Comparison of ENCODE assay signal across 9 cellular contexts in genomic region chr3:45993421-45994027, GRCh38. TPM values are rescaled to one million over a fixed set of nuclear protein-coding genes. Genes with fewer than 3 reads are reported as not detected.
DNase-seq lines count a peak whose midpoint lies in the region; ATAC-seq and TF ChIP-seq lines count a peak whose summit lies in the region.
"Had no signal": no experiment of that assay in that cellular context is flagged by ENCODE, and none has a peak within 500 bp of the region (broad histone marks: within the 10 kb centered on the region; RNA-seq: fewer than 3 reads in every experiment).

No MANE protein-coding gene starts in this region.

- H3K27me3 ChIP-seq in SK-N-SH (ENCODE audit: insufficient read depth) (no peaks in the 10 kb centered on the region; the same call in 1 of the 2 replicates), colonic mucosa (no peaks in the 10 kb centered on the region)

- DNase-seq in SK-N-SH (no peak), OCI-LY7 (ENCODE audit: low spot score) (no peak), colonic mucosa (no peak), hippocampal formation (lab: John Stamatoyannopoulos, UW) (no peak)
- peak in 1 of 2 donors; percentile 65 for DNase-seq in stimulated activated effector memory CD8-positive, alpha-beta T cell treated with anti-CD3 and anti-CD28 coated beads, Interleukin-12 subunit alpha, Interleukin-12 subunit beta, amount 100 ng/mL, for 72 hours (ENCODE audit: low spot score in 2 of 2)

- H3K4me3 Mint-ChIP-seq in stimulated activated effector memory CD8-positive, alpha-beta T cell treated with anti-CD3 and anti-CD28 coated beads, Interleukin-12 subunit alpha, Interleukin-12 subunit beta, amount 100 ng/mL, for 72 hours = peak overlapping the region; percentile 77

- no peaks in the 10 kb centered on the region for H3K36me3 ChIP-seq in SK-N-SH (replicated peaks in 1 of 2; ENCODE audit: control insufficient read depth in 1 of 2, insufficient read depth in 2 of 2, low read length in 1 of 2)
- no peaks in the 10 kb centered on the region for H3K36me3 ChIP-seq in OCI-LY7 (ENCODE audit: insufficient read depth, low read length)
- no peaks in the 10 kb centered on the region for H3K36me3 ChIP-seq in colonic mucosa

- no TSS peak for BruUV-seq in OCI-LY7 (replicated peaks; lab: Mats Ljungman, UMichigan)

- H3K79me2 ChIP-seq in SK-N-SH (ENCODE audit: insufficient read depth) (peaks cover 13% of the 10 kb centered on the region; the same call in 1 of the 2 replicates), OCI-LY7 (ENCODE audit: insufficient read depth, low read depth, low read length) (peaks cover 23% of the 10 kb centered on the region; the same call in 1 of the 2 replicates)

- H3K4me1 Mint-ChIP-seq in stimulated activated effector memory CD8-positive, alpha-beta T cell treated with anti-CD3 and anti-CD28 coated beads, Interleukin-12 subunit alpha, Interleukin-12 subunit beta, amount 100 ng/mL, for 72 hours = peaks cover 68% of the 10 kb centered on the region

- CTCF ChIA-PET in SK-N-SH (lab: Yijun Ruan, JAX) = interaction anchor here (0.5 to 1.7 kb wide), 3 partner anchors 10 to 232 kb away, joined by 3 to 5 read pairs (median 3); no protein-coding TSS in a partner anchor
- CTCF ChIA-PET in OCI-LY7 (lab: Charles Lee; ENCODE audit: unreplicated experiment) = interaction anchor here (0.5 to 1.2 kb wide), 3 partner anchors 83 to 342 kb away, joined by 3 to 10 read pairs (median 4); no protein-coding TSS in a partner anchor

- intact Hi-C loops in OCI-LY7 (cut with micrococcal nuclease; ENCODE audit: unreplicated experiment) (no loop called here), colonic mucosa (cut with DNase I) (no loop called here)

- H3K36me3 Mint-ChIP-seq in stimulated activated effector memory CD8-positive, alpha-beta T cell treated with anti-CD3 and anti-CD28 coated beads, Interleukin-12 subunit alpha, Interleukin-12 subunit beta, amount 100 ng/mL, for 72 hours = peaks cover 8% of the 10 kb centered on the region

- H3K4me2 ChIP-seq in SK-N-SH = peak overlapping the region; percentile 26; the same call in 1 of the 2 replicates
- H3K4me2 ChIP-seq in OCI-LY7 (ENCODE audit: low read length) = peak overlapping the region; percentile 91

- ATAC-seq in SK-N-SH treated with all-trans-retinoic acid at 6 μM for 48 hours (no peak), GM21825 (IDR thresholded peaks at IDR 0.05; ENCODE audit: unreplicated experiment) (no peak), HG03439 (IDR thresholded peaks at IDR 0.05; ENCODE audit: unreplicated experiment) (no peak)
- ATAC-seq in stimulated activated effector memory CD8-positive, alpha-beta T cell treated with anti-CD3 and anti-CD28 coated beads, Interleukin-12 subunit alpha, Interleukin-12 subunit beta, amount 100 ng/mL, for 72 hours = peak; percentile 70

- peak overlapping the region; percentile 93 for H3K27ac Mint-ChIP-seq in stimulated activated effector memory CD8-positive, alpha-beta T cell treated with anti-CD3 and anti-CD28 coated beads, Interleukin-12 subunit alpha, Interleukin-12 subunit beta, amount 100 ng/mL, for 72 hours

- H3K4me3 ChIP-seq in SK-N-SH (ENCODE audit: low read depth in 2 of 2, low read length in 1 of 2) (no peak overlapping the region), OCI-LY7 (ENCODE audit: low read depth, low read length, poor library complexity, severe bottlenecking) (no peak overlapping the region), colonic mucosa (no peak overlapping the region)

- no peak overlapping the region for H3K9ac ChIP-seq in SK-N-SH
- no peak overlapping the region for H3K9ac ChIP-seq in colonic mucosa (ENCODE audit: low read depth in 2 of 2, low read length in 2 of 2)

- no peak for TF ChIP-seq EP300 in SK-N-SH (IDR thresholded peaks at IDR 0.05; ENCODE audit: borderline replicate concordance in 1 of 2, low read depth in 1 of 2, low read length in 1 of 2)

- no peaks in the 10 kb centered on the region for H4K20me1 ChIP-seq in SK-N-SH (ENCODE audit: insufficient read depth)
- no peaks in the 10 kb centered on the region for H4K20me1 ChIP-seq in OCI-LY7 (ENCODE audit: insufficient read depth, low read length)

- no peaks in the 10 kb centered on the region for H3K9me3 ChIP-seq in SK-N-SH
- H3K9me3 ChIP-seq in OCI-LY7 (ENCODE audit: low read length) = no peaks in the 10 kb centered on the region
- no peaks in the 10 kb centered on the region for H3K9me3 ChIP-seq in colonic mucosa

- POLR2A ChIA-PET in SK-N-SH (lab: Yijun Ruan, JAX) = interaction anchor here (0.9 kb wide), 1 partner anchor 9 kb away, joined by 3 read pairs; no protein-coding TSS in a partner anchor
- POLR2A ChIA-PET in OCI-LY7 (lab: Charles Lee) = interaction anchor here (0.6 to 0.9 kb wide), 3 partner anchors 9 to 18 kb away, joined by 3 to 4 read pairs (median 4); no protein-coding TSS in a partner anchor

- H3F3A ChIP-seq in SK-N-SH (replicated peaks; ENCODE audit: insufficient read depth) = peaks cover 11% of the 10 kb centered on the region

- H3K4me1 ChIP-seq in SK-N-SH (ENCODE audit: control insufficient read depth in 1 of 2, insufficient read depth in 2 of 2, low read depth in 1 of 2, low read length in 1 of 2) = peaks cover 8 to 29% of the 10 kb centered on the region in 2 experiments
- H3K4me1 ChIP-seq in OCI-LY7 (ENCODE audit: insufficient read depth, low read length, poor library complexity, severe bottlenecking) = peaks cover 30% of the 10 kb centered on the region
- no peaks in the 10 kb centered on the region for H3K4me1 ChIP-seq in colonic mucosa

- no peak overlapping the region for H2AFZ ChIP-seq in SK-N-SH (ENCODE audit: low read depth)
- no peak overlapping the region for H2AFZ ChIP-seq in OCI-LY7 (ENCODE audit: low read length)

- no peaks in the 10 kb centered on the region for H3K9me2 ChIP-seq in SK-N-SH
- no peaks in the 10 kb centered on the region for H3K9me2 ChIP-seq in OCI-LY7 (ENCODE audit: insufficient read depth, low read length)

- H3K9me3 Mint-ChIP-seq in stimulated activated effector memory CD8-positive, alpha-beta T cell treated with anti-CD3 and anti-CD28 coated beads, Interleukin-12 subunit alpha, Interleukin-12 subunit beta, amount 100 ng/mL, for 72 hours = no peaks in the 10 kb centered on the region

- TF ChIP-seq CTCF in SK-N-SH (IDR thresholded peaks at IDR 0.05) = no peak
- no peak for TF ChIP-seq CTCF in OCI-LY7 (conservative IDR thresholded peaks at IDR 0.05; ENCODE audit: low read length)
- no peak for TF ChIP-seq CTCF in colonic mucosa (IDR thresholded peaks at IDR 0.05)

- H3K27ac ChIP-seq in SK-N-SH (ENCODE audit: low read depth in 2 of 2, low read length in 1 of 2) (peak overlapping the region in 1 of 2 experiments; percentile 52; a peak in 2 of 4 replicates), OCI-LY7 (ENCODE audit: low read depth, low read length, poor library complexity, severe bottlenecking) (no peak overlapping the region), colonic mucosa (peak overlapping the region; percentile 8)

- TF ChIP-seq RAD21 in SK-N-SH (IDR thresholded peaks at IDR 0.05; ENCODE audit: low read length) = no peak

- 98% methylated on average over 3 of the region's 3 CpGs for WGBS in SK-N-SH (ENCODE audit: low lambda C conversion rate)

TF ChIP-seq in SK-N-SH, 30 proteins besides CTCF, POLR2A, EP300 and RAD21 (continues in another document):
- TF ChIP-seq GATA2 (CRISPR knock-in tag; IDR thresholded peaks at IDR 0.05) (no peak), USF1 (IDR thresholded peaks at IDR 0.05; ENCODE audit: borderline replicate concordance, low read depth) (no peak), SMC3 (IDR thresholded peaks at IDR 0.05; ENCODE audit: low read depth, low read length) (no peak), YY1 (IDR thresholded peaks at IDR 0.05; ENCODE audit: low read depth) (no peak), GABPA (IDR thresholded peaks at IDR 0.05; ENCODE audit: low read depth) (no peak), CHD2 (IDR thresholded peaks at IDR 0.05; ENCODE audit: low read length, partially characterized antibody) (no peak), JUND (IDR thresholded peaks at IDR 0.05) (no peak), TAF1 (IDR thresholded peaks at IDR 0.05; ENCODE audit: borderline replicate concordance, low read depth, low read length) (no peak)

TF ChIP-seq in SK-N-SH treated with all-trans-retinoic acid at 6 μM for 48 hours, 23 proteins besides CTCF, POLR2A, EP300 and RAD21 (continues in another document):
- TF ChIP-seq CSRNP3 (CRISPR knock-in tag; IDR thresholded peaks at IDR 0.05) (no peak), PPARA (CRISPR knock-in tag; IDR thresholded peaks at IDR 0.05; ENCODE audit: borderline replicate concordance) (no peak), OSR1 (CRISPR knock-in tag; IDR thresholded peaks at IDR 0.05) (no peak)

RNA-seq across cellular contexts. Expression of gene FYCO1, which starts 2.1 kb away (rescaled TPM):
- 5.5 and 5.7 TPM in 2 replicates for polyA plus RNA-seq in SK-N-SH (2012; rRNA removed)
- 5.2 and 6.2 TPM in 2 replicates for polyA plus RNA-seq in SK-N-SH (2012; cell fraction: cytosol; rRNA removed)
- polyA plus RNA-seq in SK-N-SH (2012; cell fraction: nucleus; rRNA removed) = 7.9 and 9.9 TPM in 2 replicates
- total RNA-seq in OCI-LY7 (2014; rRNA removed; shearing (Covaris generic)) = 7.0 and 9.4 TPM in 2 replicates
- total RNA-seq in OCI-LY7 (2022) = 15.2 and 15.9 TPM in 2 replicates
- 10 to 100 TPM; 21.7 to 30.8 TPM for total RNA-seq in colonic mucosa

RNA-seq across cellular contexts. Expression of gene XCR1, which starts 33.8 kb away (rescaled TPM):
- polyA plus RNA-seq in SK-N-SH (2012; rRNA removed) = not detected in 2 replicates
- not detected in 2 replicates for polyA plus RNA-seq in SK-N-SH (2012; cell fraction: cytosol; rRNA removed)
- polyA plus RNA-seq in SK-N-SH (2012; cell fraction: nucleus; rRNA removed) = not detected in 2 replicates
- total RNA-seq in OCI-LY7 (2014; rRNA removed; shearing (Covaris generic)) = not detected in 2 replicates
- total RNA-seq in OCI-LY7 (2022) (not detected in 2 replicates), colonic mucosa (under 1 TPM; 0.05 to 0.17 TPM)

RNA-seq across cellular contexts. Expression of gene CXCR6, which starts 50.3 kb away (rescaled TPM):
- not detected in 2 replicates for polyA plus RNA-seq in SK-N-SH (2012; rRNA removed)
- not detected in 2 replicates for polyA plus RNA-seq in SK-N-SH (2012; cell fraction: cytosol; rRNA removed)
- polyA plus RNA-seq in SK-N-SH (2012; cell fraction: nucleus; rRNA removed) = not detected in 2 replicates
- not detected in 2 replicates for total RNA-seq in OCI-LY7 (2014; rRNA removed; shearing (Covaris generic))
- not detected in 2 replicates for total RNA-seq in OCI-LY7 (2022)
- 1 to 10 TPM; 1.0 to 1.6 TPM for total RNA-seq in colonic mucosa
- total RNA-seq: LHCN-M2 had no signal
